In the genomic region with DNA sequence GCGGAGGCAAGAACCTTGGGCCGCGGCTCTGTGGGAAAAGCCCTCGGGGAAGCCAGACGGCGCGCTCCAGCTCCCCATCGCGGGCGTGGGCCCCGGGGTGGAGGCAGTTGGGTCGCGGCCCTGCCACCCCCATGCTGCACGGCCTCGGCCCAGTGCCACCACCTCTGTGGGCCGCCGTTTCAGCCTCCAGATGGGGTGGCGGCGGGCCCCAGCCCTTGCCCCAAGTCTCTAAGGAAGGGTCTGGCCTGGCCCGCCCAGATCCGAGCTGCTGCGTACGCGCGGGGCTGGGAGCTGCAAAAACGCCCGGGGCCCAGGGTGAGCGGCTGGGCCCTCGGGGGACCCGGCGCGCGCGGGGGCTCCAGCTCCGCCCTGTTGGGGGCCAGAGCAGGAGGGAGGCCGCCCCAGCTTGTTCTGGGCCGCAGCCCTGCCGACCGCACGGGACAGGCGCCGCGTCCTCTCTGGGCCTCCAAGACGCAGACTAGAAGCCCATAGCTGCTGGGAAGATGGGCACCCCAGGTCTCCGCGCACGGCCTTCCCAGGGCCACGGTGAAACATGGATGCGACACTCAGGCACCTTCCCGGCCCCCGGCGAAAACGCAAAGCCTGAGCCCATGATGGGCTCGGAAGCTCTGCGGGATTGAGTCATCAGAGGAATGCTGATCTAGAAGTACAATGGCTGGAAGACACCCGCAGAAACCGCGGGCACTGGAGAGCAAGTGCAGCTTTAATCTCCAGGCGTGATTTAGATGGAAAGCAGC, we compare ENCODE assay signal across 10 cellular contexts.
A peak's percentile ranks its signal among the peaks of the same experiment; 100 is the strongest.
DNase-seq lines count a peak whose midpoint lies in the region; ATAC-seq, FAIRE-seq and TF ChIP-seq lines count a peak whose summit lies in the region.
"Had no signal": no experiment of that assay in that cellular context is flagged by ENCODE, and none has a peak within 500 bp of the region (broad histone marks: within the 10 kb centered on the region; RNA-seq: fewer than 3 reads in every experiment).

No MANE protein-coding gene starts in this region.

- 8 to 11% methylated on average over 48 to 59 of the region's 59 CpGs for WGBS in pancreas, 2 donors

- no peak for FAIRE-seq in pancreas (lab: Jason Lieb, UNC)

- H3K36me3 ChIP-seq in ascending aorta (no peaks in the 10 kb centered on the region), pancreas (no peaks in the 10 kb centered on the region)

- H3K9me3 ChIP-seq in ascending aorta: no peaks in the 10 kb centered on the region
- no peaks in the 10 kb centered on the region for H3K9me3 ChIP-seq in pancreas

- ATAC-seq in left ventricle myocardium superior (peak; percentile 38), pancreas (peak; percentile 24 to 47 (median 34)), HG03432 (IDR thresholded peaks at IDR 0.05; ENCODE audit: unreplicated experiment) (no peak), GM19452 (IDR thresholded peaks at IDR 0.05; ENCODE audit: unreplicated experiment) (no peak)

- TF ChIP-seq CTCF in C4-2B (conservative IDR thresholded peaks at IDR 0.05) (no peak), ascending aorta (IDR thresholded peaks at IDR 0.05) (no peak), pancreas (IDR thresholded peaks at IDR 0.05) (no peak)

- peaks cover 4 to 6% of the 10 kb centered on the region in 2 donors for H3K4me1 ChIP-seq in ascending aorta
- peaks cover 8 to 19% (median 9%) of the 10 kb centered on the region in 3 donors for H3K4me1 ChIP-seq in pancreas

- intact Hi-C loops in ascending aorta (cut with DNase I) (loop anchor here (5.0 kb wide), 1 partner anchor 109 kb away; a partner anchor contains a TSS), left ventricle myocardium superior (cut with micrococcal nuclease) (no loop called here), pancreas (cut with DNase I) (no loop called here)

- H3K27me3 ChIP-seq in ascending aorta: no peaks in the 10 kb centered on the region
- H3K27me3 ChIP-seq in pancreas: no peaks in the 10 kb centered on the region

- DNase-seq in ascending aorta (ENCODE audit: low spot score in 2 of 2): no peak
- peak; percentile 52 for DNase-seq in left ventricle myocardium superior
- DNase-seq in pancreas: peak in 5 of 6 donors; percentile 29 to 79 (median 43)
- no peak for DNase-seq in NK-92 treated with Interleukin-12 subunit alpha and Interleukin-12 subunit beta, amount 100 ng/mL, for 24 hours (lab: John Stamatoyannopoulos, UW)
- no peak for DNase-seq in stimulated activated CD4-positive, alpha-beta T cell treated with anti-CD3 and anti-CD28 coated beads, Interleukin-4, amount 100 ng/mL, for 24 hours
- DNase-seq: immature natural killer cell, OCI-M1 had no signal

- peak overlapping the region; percentile 85 for H3K27ac ChIP-seq in C4-2B
- peak overlapping the region in 1 of 2 donors; percentile 12 for H3K27ac ChIP-seq in ascending aorta
- peak overlapping the region; percentile 78 to 90 (median 84) for H3K27ac ChIP-seq in pancreas

- H3K4me3 ChIP-seq in ascending aorta: peak overlapping the region; percentile 59 to 60
- H3K4me3 ChIP-seq in pancreas: peak overlapping the region; percentile 31 to 66 (median 42)

Comparison
In these comparisons a context has a peak if more than half of its experiments do, and no peak if none do; other contexts are left out.
1. DNase-seq: peak in left ventricle myocardium superior (single experiment) and pancreas (5 of 6); none in ascending aorta (0 of 2), NK-92 treated with Interleukin-12 subunit alpha and Interleukin-12 subunit beta, amount 100 ng/mL, for 24 hours (single experiment) and stimulated activated CD4-positive, alpha-beta T cell treated with anti-CD3 and anti-CD28 coated beads, Interleukin-4, amount 100 ng/mL, for 24 hours (single experiment).
2. ATAC-seq: peak in left ventricle myocardium superior (single experiment) and pancreas (4 of 4); none in HG03432 (single experiment) and GM19452 (single experiment).